In genomic region chr1:66929999-66930822, GRCh38 we compare ENCODE assay signal across 1 cellular context.
TF ChIP-seq lines count a peak whose summit lies in the region.

No MANE protein-coding gene starts in this region.

TF ChIP-seq in HepG2, 621 proteins besides CTCF, POLR2A, EP300 and RAD21 (continued from another document and continues in another):
- TF ChIP-seq AFF4 (CRISPR knock-in tag; IDR thresholded peaks at IDR 0.05), result no peak
- TF ChIP-seq NFATC3 (CRISPR knock-in tag; IDR thresholded peaks at IDR 0.05), result no peak
- no peak for TF ChIP-seq SMC3 (IDR thresholded peaks at IDR 0.05; ENCODE audit: low read length)
- TF ChIP-seq FOXC1 (CRISPR knock-in tag; IDR thresholded peaks at IDR 0.05; ENCODE audit: borderline replicate concordance), result peak; percentile 71
- peak; percentile 59; the same call in 1 of the 2 replicates for TF ChIP-seq BRD4 (CRISPR knock-in tag; IDR thresholded peaks at IDR 0.05)
- 0 out of 2 replicates have a peak, but pooled peaks have one; percentile 63 for TF ChIP-seq SIN3A (IDR thresholded peaks at IDR 0.05; ENCODE audit: borderline replicate concordance, low read depth, low read length)
- no peak for TF ChIP-seq ZNF296 (CRISPR knock-in tag; conservative IDR thresholded peaks at IDR 0.05)
- TF ChIP-seq DNMT1 (CRISPR knock-in tag; IDR thresholded peaks at IDR 0.05), result no peak
- no peak for TF ChIP-seq TFDP2 (CRISPR knock-in tag; IDR thresholded peaks at IDR 0.05)
- no peak for TF ChIP-seq NFKBIZ (CRISPR knock-in tag; IDR thresholded peaks at IDR 0.05)
- no peak for TF ChIP-seq SSRP1 (CRISPR knock-in tag; IDR thresholded peaks at IDR 0.05)
- TF ChIP-seq FOXO1 (CRISPR knock-in tag; IDR thresholded peaks at IDR 0.05), result 0 out of 2 replicates have a peak, but pooled peaks have one; percentile 20
- peak; percentile 74 for TF ChIP-seq CEBPG (CRISPR knock-in tag; IDR thresholded peaks at IDR 0.05)
- TF ChIP-seq DNMT3B (CRISPR knock-in tag; conservative IDR thresholded peaks at IDR 0.05), result no peak
- no peak for TF ChIP-seq ZNF781 (CRISPR knock-in tag; IDR thresholded peaks at IDR 0.05; ENCODE audit: borderline replicate concordance, not compliant biosample characterization)
- 0 out of 2 replicates have a peak, but pooled peaks have one; percentile 36 for TF ChIP-seq ZNF564 (CRISPR knock-in tag; IDR thresholded peaks at IDR 0.05)
- no peak; the same call in 1 of the 2 replicates for TF ChIP-seq ZNF839 (CRISPR knock-in tag; IDR thresholded peaks at IDR 0.05; ENCODE audit: borderline replicate concordance)
- TF ChIP-seq EEA1 (CRISPR knock-in tag; IDR thresholded peaks at IDR 0.05; ENCODE audit: borderline replicate concordance), result no peak
- TF ChIP-seq SNRNP70 (IDR thresholded peaks at IDR 0.05; ENCODE audit: low read depth, low read length), result no peak
- TF ChIP-seq SMAD1 (CRISPR knock-in tag; IDR thresholded peaks at IDR 0.05; ENCODE audit: borderline replicate concordance, low read depth), result no peak
- TF ChIP-seq IRF1 (CRISPR knock-in tag; IDR thresholded peaks at IDR 0.05; ENCODE audit: low read depth), result no peak
- TF ChIP-seq BHLHE40 (IDR thresholded peaks at IDR 0.05; ENCODE audit: low read length), result no peak
- no peak for TF ChIP-seq THAP7 (CRISPR knock-in tag; IDR thresholded peaks at IDR 0.05)
- no peak for TF ChIP-seq SATB2 (CRISPR knock-in tag; IDR thresholded peaks at IDR 0.05)
- no peak for TF ChIP-seq TRAFD1 (CRISPR knock-in tag; IDR thresholded peaks at IDR 0.05; ENCODE audit: borderline replicate concordance)
- no peak for TF ChIP-seq NONO (IDR thresholded peaks at IDR 0.05)
- peak; percentile 63 for TF ChIP-seq NONO (CRISPR knock-in tag; conservative IDR thresholded peaks at IDR 0.05)
- TF ChIP-seq NFKB2 (CRISPR knock-in tag; IDR thresholded peaks at IDR 0.05; ENCODE audit: borderline replicate concordance), result peak; percentile 35; the same call in 1 of the 2 replicates
- TF ChIP-seq SP5 (CRISPR knock-in tag; IDR thresholded peaks at IDR 0.05; ENCODE audit: borderline replicate concordance, low read depth), result peak; percentile 63
- no peak for TF ChIP-seq U2AF2 (IDR thresholded peaks at IDR 0.05; ENCODE audit: low read depth, low read length)
- no peak for TF ChIP-seq SETDB1 (CRISPR knock-in tag; IDR thresholded peaks at IDR 0.05; ENCODE audit: borderline replicate concordance)
- no peak for TF ChIP-seq IKZF1 (IDR thresholded peaks at IDR 0.05)
- TF ChIP-seq ZNF354B (CRISPR knock-in tag; IDR thresholded peaks at IDR 0.05), result peak; percentile 48; the same call in 1 of the 2 replicates
- TF ChIP-seq DRAP1 (CRISPR knock-in tag; IDR thresholded peaks at IDR 0.05), result no peak
- TF ChIP-seq TIGD3 (CRISPR knock-in tag; IDR thresholded peaks at IDR 0.05; ENCODE audit: borderline replicate concordance), result no peak
- no peak for TF ChIP-seq SMARCE1 (IDR thresholded peaks at IDR 0.05; ENCODE audit: borderline replicate concordance)
- no peak for TF ChIP-seq SMARCC2 (IDR thresholded peaks at IDR 0.05)
- TF ChIP-seq ZBTB4 (CRISPR knock-in tag; IDR thresholded peaks at IDR 0.05; ENCODE audit: borderline replicate concordance), result no peak
- no peak for TF ChIP-seq ZNF724P (CRISPR knock-in tag; IDR thresholded peaks at IDR 0.05; ENCODE audit: borderline replicate concordance)
- TF ChIP-seq KAT2B (IDR thresholded peaks at IDR 0.05; ENCODE audit: borderline replicate concordance, low read depth, low read length), result no peak
- TF ChIP-seq AGO2 (optimal IDR thresholded peaks at IDR 0.05; ENCODE audit: low read depth, low read length), result peak; percentile 96
- no peak for TF ChIP-seq NKX3-1 (CRISPR knock-in tag; IDR thresholded peaks at IDR 0.05)
- TF ChIP-seq POGZ (CRISPR knock-in tag; IDR thresholded peaks at IDR 0.05), result no peak; the same call in 1 of the 2 replicates
- no peak for TF ChIP-seq ZNF24 (IDR thresholded peaks at IDR 0.05)
- no peak for TF ChIP-seq MED8 (CRISPR knock-in tag; IDR thresholded peaks at IDR 0.05; ENCODE audit: insufficient replicate concordance)
- no peak for TF ChIP-seq MLXIP (CRISPR knock-in tag; IDR thresholded peaks at IDR 0.05; ENCODE audit: borderline replicate concordance)
- 0 out of 2 replicates have a peak, but pooled peaks have one; percentile 68 for TF ChIP-seq ZNF761 (CRISPR knock-in tag; conservative IDR thresholded peaks at IDR 0.05)
- TF ChIP-seq KLF6 (CRISPR knock-in tag; IDR thresholded peaks at IDR 0.05), result 0 out of 2 replicates have a peak, but pooled peaks have one; percentile 24
- TF ChIP-seq ZFX (CRISPR knock-in tag; IDR thresholded peaks at IDR 0.05; ENCODE audit: low read depth), result peak; percentile 80
- TF ChIP-seq ZNF253 (CRISPR knock-in tag; IDR thresholded peaks at IDR 0.05; ENCODE audit: borderline replicate concordance), result no peak
- no peak for TF ChIP-seq MTF2 (CRISPR knock-in tag; IDR thresholded peaks at IDR 0.05; ENCODE audit: borderline replicate concordance)
- peak; percentile 8; the same call in 1 of the 2 replicates for TF ChIP-seq ZNF362 (CRISPR knock-in tag; IDR thresholded peaks at IDR 0.05; ENCODE audit: borderline replicate concordance)
